Comparison of ENCODE assay signal across 30 cellular contexts in genomic region chrX:148664171-148664570, GRCh38.
"Had no signal": no experiment of that assay in that cellular context is flagged by ENCODE, and none has a peak within 500 bp of the region (broad histone marks: within the 10 kb centered on the region; RNA-seq: fewer than 3 reads in every experiment).

No MANE protein-coding gene starts in this region.

- H3K4me3 ChIP-seq: adrenal gland, ascending aorta, body of pancreas, breast epithelium, cardiac muscle cell had no signal

- H3K9me3 ChIP-seq: adrenal gland, body of pancreas had no signal

- H3K4me1 ChIP-seq: adrenal gland, ascending aorta, body of pancreas, breast epithelium had no signal

- H3K36me3 ChIP-seq: adrenal gland, ascending aorta, brain microvascular endothelial cell, breast epithelium, cardiac muscle cell had no signal

- DNase-seq: activated effector memory CD4-positive, alpha-beta T cell treated with anti-CD3 and anti-CD28 coated beads, Interleukin-2, amount 50 U/mL, for 16 hours; activated effector memory CD4-positive, alpha-beta T cell treated with Interleukin-2 at 50 U/mL for 16 hours; activated gamma-delta T cell; activated gamma-delta T cell treated with Interleukin-2 at 50 U/mL for 16 hours; activated naive CD4-positive, alpha-beta T cell; activated naive CD4-positive, alpha-beta T cell treated with anti-CD3 and anti-CD28 coated beads for 36 hours; activated naive CD4-positive, alpha-beta T cell treated with anti-CD3 and anti-CD28 coated beads, Interleukin-2, amount 10 ng/mL, durations not matched to agents 7 days and 5 days; activated naive CD4-positive, alpha-beta T cell treated with anti-CD3 and anti-CD28 coated beads, Interleukin-2, amount 50 U/mL, for 16 hours; activated naive CD4-positive, alpha-beta T cell treated with Interleukin-2 at 50 U/mL for 16 hours; activated naive CD8-positive, alpha-beta T cell treated with anti-CD3 and anti-CD28 coated beads for 36 hours; activated naive CD8-positive, alpha-beta T cell treated with anti-CD3 and anti-CD28 coated beads, Interleukin-2, amount 10 ng/mL, durations not matched to agents 7 days and 5 days; activated naive CD8-positive, alpha-beta T cell treated with anti-CD3 and anti-CD28 coated beads, Interleukin-2, amount 50 U/mL, for 24 hours; activated T-cell treated with anti-CD3 and anti-CD28 coated beads, Interleukin-2, amount 50 U/mL, for 1 hour; activated T-cell treated with anti-CD3 and anti-CD28 coated beads, Interleukin-2, amount 50 U/mL, for 24 hours; activated T-cell treated with anti-CD3 and anti-CD28 coated beads, Interleukin-2, amount 50 U/mL, for 4 hours; activated T-cell treated with anti-CD3 and anti-CD28 coated beads, Interleukin-2, amount 50 U/mL, for 48 hours; activated T-cell treated with anti-CD3 and anti-CD28 coated beads, Interleukin-2, amount 50 U/mL, for 72 hours; adrenal gland; amniotic stem cell; amygdala; anterior cingulate cortex; aorta; body of pancreas; brain microvascular endothelial cell; central memory CD4-positive, alpha-beta T cell had no signal

- H3K27me3 ChIP-seq: adrenal gland, ascending aorta, body of pancreas, brain microvascular endothelial cell, cardiac muscle cell had no signal

- ATAC-seq: activated naive CD4-positive, alpha-beta T cell treated with anti-CD3 and anti-CD28 coated beads, Interleukin-2, amount 50 U/mL, for 72 hours; activated naive CD8-positive, alpha-beta T cell treated with anti-CD3 and anti-CD28 coated beads, Interleukin-2, amount 50 U/mL, for 24 hours; activated T-cell treated with anti-CD3 and anti-CD28 coated beads, Interleukin-2, amount 50 U/mL, for 4 hours; activated T-cell treated with anti-CD3 and anti-CD28 coated beads, Interleukin-2, amount 50 U/mL, for 72 hours; activated T-helper 17 cell treated with anti-CD3 and anti-CD28 coated beads, Interleukin-2, amount 50 U/mL, for 72 hours; body of pancreas had no signal

- H3K27ac ChIP-seq: adrenal gland, ascending aorta, body of pancreas, brain microvascular endothelial cell, breast epithelium, cardiac muscle cell had no signal
